Comparison of ENCODE assay signal across 8 cellular contexts in genomic region chr19:6065685-6066365, GRCh38.
DNase-seq lines count a peak whose midpoint lies in the region; ATAC-seq and TF ChIP-seq lines count a peak whose summit lies in the region.

No MANE protein-coding gene starts in this region.

- peak overlapping the region; percentile 64 for H3K27ac ChIP-seq in layer of hippocampus (ENCODE audit: low read depth, low read length)

- peaks cover 3% of the 10 kb centered on the region for H3K27me3 Mint-ChIP-seq in activated naive CD8-positive, alpha-beta T cell treated with anti-CD3 and anti-CD28 coated beads, Interleukin-2, amount 50 U/mL, for 24 hours

- peak; percentile 52 for DNase-seq in HuH-7 (ENCODE audit: low spot score)
- peak; percentile 68 for DNase-seq in SIG-M5 (lab: John Stamatoyannopoulos, UW)
- DNase-seq in activated naive CD8-positive, alpha-beta T cell treated with anti-CD3 and anti-CD28 coated beads, Interleukin-2, amount 50 U/mL, for 24 hours, result peak; percentile 52
- peak; percentile 12 to 31 (median 25) for DNase-seq in stimulated activated CD4-positive, alpha-beta T cell treated with anti-CD3 and anti-CD28 coated beads, TNF-alpha, amount 100 ng/mL, for 1 hour (ENCODE audit: low read depth in 3 of 3, low spot score in 1 of 3)
- DNase-seq in foreskin fibroblast, result no peak
- no peak for DNase-seq in iPS-NIHi11 (ENCODE audit: low spot score)
- DNase-seq in NCI-H2171 (lab: John Stamatoyannopoulos, UW), result no peak

- no peaks in the 10 kb centered on the region for H3K36me3 Mint-ChIP-seq in activated naive CD8-positive, alpha-beta T cell treated with anti-CD3 and anti-CD28 coated beads, Interleukin-2, amount 50 U/mL, for 24 hours (ENCODE audit: low read depth)

- ATAC-seq in activated naive CD8-positive, alpha-beta T cell treated with anti-CD3 and anti-CD28 coated beads, Interleukin-2, amount 50 U/mL, for 24 hours, result peak; percentile 52

- TF ChIP-seq CTCF in foreskin fibroblast (IDR thresholded peaks at IDR 0.05; ENCODE audit: low read depth, low read length), result no peak

- no peak overlapping the region for H3K4me3 ChIP-seq in foreskin fibroblast (ENCODE audit: low read depth in 1 of 2, low read length in 2 of 2)

- H3K27ac Mint-ChIP-seq in activated naive CD8-positive, alpha-beta T cell treated with anti-CD3 and anti-CD28 coated beads, Interleukin-2, amount 50 U/mL, for 24 hours, result peak overlapping the region; percentile 73

- no peaks in the 10 kb centered on the region for H3K27me3 ChIP-seq in layer of hippocampus (ENCODE audit: control insufficient read depth, insufficient read depth, low read length)

- peak overlapping the region; percentile 58 for H3K4me3 Mint-ChIP-seq in activated naive CD8-positive, alpha-beta T cell treated with anti-CD3 and anti-CD28 coated beads, Interleukin-2, amount 50 U/mL, for 24 hours

- H3K9me3 Mint-ChIP-seq in activated naive CD8-positive, alpha-beta T cell treated with anti-CD3 and anti-CD28 coated beads, Interleukin-2, amount 50 U/mL, for 24 hours, result peaks cover 4% of the 10 kb centered on the region

- H3K4me1 Mint-ChIP-seq in activated naive CD8-positive, alpha-beta T cell treated with anti-CD3 and anti-CD28 coated beads, Interleukin-2, amount 50 U/mL, for 24 hours, result peaks cover 75% of the 10 kb centered on the region

Comparison
In these comparisons a context has a peak if more than half of its experiments do, and no peak if none do; other contexts are left out.
1. DNase-seq: peak in HuH-7 (single experiment), SIG-M5 (single experiment), activated naive CD8-positive, alpha-beta T cell treated with anti-CD3 and anti-CD28 coated beads, Interleukin-2, amount 50 U/mL, for 24 hours (single experiment) and stimulated activated CD4-positive, alpha-beta T cell treated with anti-CD3 and anti-CD28 coated beads, TNF-alpha, amount 100 ng/mL, for 1 hour (3 of 3); none in foreskin fibroblast (0 of 2), iPS-NIHi11 (single experiment) and NCI-H2171 (single experiment).